Comparison of ENCODE assay signal across 31 cellular contexts in the genomic region with DNA sequence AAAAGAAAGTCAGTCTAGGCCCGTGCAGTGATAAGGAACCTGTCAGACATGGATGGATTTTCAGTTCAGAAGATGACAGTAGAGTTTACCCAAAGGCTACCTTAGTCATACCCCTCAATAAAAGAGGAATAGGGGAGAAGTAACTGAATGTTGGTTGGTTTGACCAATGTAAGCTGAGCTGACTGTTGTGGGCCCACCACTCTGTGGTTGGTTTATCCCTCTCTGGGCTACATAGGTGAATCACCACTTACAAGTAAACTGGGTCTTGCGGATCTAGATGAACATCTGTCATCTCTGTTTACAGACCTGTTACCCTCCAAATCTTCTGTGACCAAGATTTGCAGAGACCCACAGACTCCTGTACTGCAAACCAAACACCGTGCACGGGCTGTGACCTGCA. TPM values are rescaled to one million over a fixed set of nuclear protein-coding genes. Genes with fewer than 3 reads are reported as not detected.
"Had no signal": no experiment of that assay in that cellular context is flagged by ENCODE, and none has a peak within 500 bp of the region (broad histone marks: within the 10 kb centered on the region; RNA-seq: fewer than 3 reads in every experiment).

No MANE protein-coding gene starts in this region.

- DNase-seq: activated CD4-positive, alpha-beta memory T cell treated with anti-CD3 and anti-CD28 coated beads for 36 hours; activated CD4-positive, alpha-beta T cell treated with anti-CD3 and anti-CD28 coated beads, Interleukin-2, amount 10 ng/mL, durations not matched to agents 24 days and 14 days; activated CD4-positive, CD25-positive, alpha-beta regulatory T cell treated with anti-CD3 and anti-CD28 coated beads, Interleukin-2, amount 50 U/mL, for 72 hours; activated CD8-positive, alpha-beta memory T cell treated with anti-CD3 and anti-CD28 coated beads, Interleukin-2, amount 50 U/mL, for 4 hours; activated gamma-delta T cell; activated naive CD4-positive, alpha-beta T cell treated with anti-CD3 and anti-CD28 coated beads, Interleukin-2, amount 10 ng/mL, durations not matched to agents 7 days and 5 days; activated naive CD8-positive, alpha-beta T cell treated with anti-CD3 and anti-CD28 coated beads, Interleukin-2, amount 10 ng/mL, durations not matched to agents 7 days and 5 days; activated T-cell treated with anti-CD3 and anti-CD28 coated beads, Interleukin-2, amount 50 U/mL, for 24 hours; brain microvascular endothelial cell; dorsolateral prefrontal cortex; effector memory CD4-positive, alpha-beta T cell; glutamatergic neuron; islet precursor cell; left cardiac atrium; left ventricle myocardium superior; naive B cell; ovary; small intestine; stimulated activated CD4-positive, alpha-beta T cell treated with anti-CD3 and anti-CD28 coated beads, Interleukin-4, amount 100 ng/mL, for 24 hours; stomach; T-helper 9 cell; thyroid gland; upper lobe of left lung had no signal

- H3K9me3 ChIP-seq: ascending aorta, ovary, stomach, thyroid gland, upper lobe of left lung, vagina had no signal

- H3K27ac ChIP-seq: ascending aorta, brain microvascular endothelial cell, coronary artery, dorsolateral prefrontal cortex, ovary, stomach, thyroid gland, upper lobe of left lung, vagina had no signal

- ATAC-seq: left cardiac atrium; left ventricle myocardium superior; sciatic nerve; stimulated activated memory B cell treated with anti-CD40 and anti-IgM and Interleukin-4, amounts not matched to agents 10 μg/mL and 1 μg/mL and 100 μg/mL, for 72 hours had no signal

- H3K36me3 ChIP-seq: ascending aorta, ovary, thyroid gland, upper lobe of left lung, vagina had no signal

- H3K4me1 ChIP-seq: ascending aorta, stomach, thyroid gland, upper lobe of left lung, vagina had no signal

- H3K27me3 ChIP-seq: ascending aorta, brain microvascular endothelial cell, dorsolateral prefrontal cortex, ovary, stomach, thyroid gland, upper lobe of left lung, vagina had no signal

- H3K4me3 ChIP-seq: ascending aorta, coronary artery, dorsolateral prefrontal cortex, ovary, stomach, thyroid gland, upper lobe of left lung, vagina had no signal

RNA-seq across cellular contexts. Expression of gene MYLK2, which starts 37.2 kb away (rescaled TPM):
- total RNA-seq: ascending aorta, epithelial cell of proximal tubule, mucosa of gallbladder, renal cortical epithelial cell, upper lobe of left lung, vagina had no signal

RNA-seq across cellular contexts. Expression of gene TPX2, which starts 42.9 kb away (rescaled TPM):
- total RNA-seq: ascending aorta had no signal
